17 cellular contexts compared by ENCODE assay signal in the genomic region with DNA sequence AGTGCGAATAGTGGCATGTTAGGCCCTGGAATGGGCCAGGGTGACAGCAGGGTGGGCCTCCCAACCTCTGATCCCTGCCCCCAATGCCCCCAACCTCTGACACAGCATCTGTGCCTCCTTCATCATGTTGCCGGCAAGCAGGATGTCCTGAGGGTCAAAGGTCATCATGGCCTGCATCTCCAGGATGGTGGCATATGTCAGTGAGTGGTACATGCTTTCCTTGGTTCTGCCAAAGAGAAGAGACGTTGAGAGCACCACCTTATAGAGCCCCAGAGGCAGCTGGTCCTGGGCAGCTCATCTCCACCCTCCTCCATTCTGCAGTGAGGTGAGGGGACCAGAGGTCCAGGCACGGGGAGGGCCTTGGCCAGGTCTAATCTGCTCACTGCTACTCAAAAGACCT. TPM values are rescaled to one million over a fixed set of nuclear protein-coding genes. Genes with fewer than 3 reads are reported as not detected.
"Had no signal": no experiment of that assay in that cellular context is flagged by ENCODE, and none has a peak within 500 bp of the region (broad histone marks: within the 10 kb centered on the region; RNA-seq: fewer than 3 reads in every experiment).

No MANE protein-coding gene starts in this region.

- H3K27me3 ChIP-seq: heart right ventricle, left lung, neutrophil, spleen, uterus had no signal

- H3K36me3 ChIP-seq: left lung, neutrophil, spleen, uterus had no signal

- H3K4me1 ChIP-seq: uterus had no signal

- ATAC-seq: heart right ventricle; naive thymus-derived CD4-positive, alpha-beta T cell; sciatic nerve had no signal

- H3K36me3 Mint-ChIP-seq: naive thymus-derived CD4-positive, alpha-beta T cell had no signal

- H3K27ac ChIP-seq: coronary artery, heart right ventricle, neutrophil, spleen, uterus had no signal

- H3K27ac Mint-ChIP-seq: nephron progenitor cell had no signal

- H3K4me3 ChIP-seq: coronary artery, heart right ventricle, left lung, lung, spleen, uterus had no signal

- H3K9me3 Mint-ChIP-seq: naive thymus-derived CD4-positive, alpha-beta T cell; nephron progenitor cell had no signal

- H3K27me3 Mint-ChIP-seq: naive thymus-derived CD4-positive, alpha-beta T cell had no signal

- H3K4me3 Mint-ChIP-seq: naive thymus-derived CD4-positive, alpha-beta T cell; nephron progenitor cell had no signal

- DNase-seq: effector CD4-positive, alpha-beta T cell; heart right ventricle; islet precursor cell; left lung; naive thymus-derived CD4-positive, alpha-beta T cell; stimulated activated CD4-positive, alpha-beta T cell treated with anti-CD3 and anti-CD28 coated beads, Interleukin-15, amount 100 ng/mL, for 24 hours; stimulated activated CD4-positive, alpha-beta T cell treated with anti-CD3 and anti-CD28 coated beads, Interleukin-1b, Interleukin-23, amount 100 ng/mL, for 48 hours; stimulated activated CD4-positive, alpha-beta T cell treated with anti-CD3 and anti-CD28 coated beads, Interleukin-4, amount 100 ng/mL, for 24 hours; stimulated activated naive CD4-positive, alpha-beta T cell treated with Interleukin-2 at 50 U/mL for 16 hours; trophoblast cell; uterus had no signal

- H3K9me3 ChIP-seq: heart right ventricle, left lung, neutrophil, spleen, uterus had no signal

RNA-seq across cellular contexts. Expression of a gene that starts 17.6 kb away (rescaled TPM):
- polyA plus RNA-seq: naive thymus-derived CD4-positive, alpha-beta T cell had no signal
